In the genomic region with DNA sequence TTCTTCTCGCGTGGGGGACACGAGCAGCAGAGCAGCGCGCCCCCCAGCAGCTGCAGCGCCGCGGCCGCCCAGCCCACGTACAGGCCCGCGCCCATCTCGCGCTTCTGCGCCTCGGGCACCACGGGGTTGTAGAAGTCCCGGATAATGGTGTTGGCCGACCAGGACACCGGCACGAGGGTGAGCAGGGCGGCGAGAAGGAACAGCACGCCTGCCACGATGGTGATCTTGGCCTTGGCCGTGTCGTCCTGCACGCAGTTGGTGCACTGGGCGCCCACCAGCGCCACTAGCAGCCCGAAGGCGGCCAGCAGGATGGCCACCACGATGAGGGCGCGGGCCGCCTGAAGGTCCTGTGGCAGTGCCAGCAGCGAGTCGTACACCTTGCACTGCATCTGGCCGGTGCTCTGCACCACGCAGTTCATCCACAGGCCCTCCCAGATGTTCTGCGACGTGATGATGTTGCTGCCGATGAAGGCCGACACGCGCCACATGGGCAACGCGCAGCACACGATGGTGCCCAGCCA, we compare ENCODE assay signal across 1 cellular context.
TF ChIP-seq lines count a peak whose summit lies in the region.

No MANE protein-coding gene starts in this region.

TF ChIP-seq in GM23338, 12 proteins besides CTCF, POLR2A, EP300 and RAD21 (continued from another document):
- no peak for TF ChIP-seq ZNF462 (CRISPR knock-in tag; IDR thresholded peaks at IDR 0.05)
- no peak for TF ChIP-seq STAT1 (IDR thresholded peaks at IDR 0.05; ENCODE audit: unreplicated experiment)
- TF ChIP-seq NANOG (IDR thresholded peaks at IDR 0.05; ENCODE audit: borderline replicate concordance) = no peak
- TF ChIP-seq, protein P1, sequence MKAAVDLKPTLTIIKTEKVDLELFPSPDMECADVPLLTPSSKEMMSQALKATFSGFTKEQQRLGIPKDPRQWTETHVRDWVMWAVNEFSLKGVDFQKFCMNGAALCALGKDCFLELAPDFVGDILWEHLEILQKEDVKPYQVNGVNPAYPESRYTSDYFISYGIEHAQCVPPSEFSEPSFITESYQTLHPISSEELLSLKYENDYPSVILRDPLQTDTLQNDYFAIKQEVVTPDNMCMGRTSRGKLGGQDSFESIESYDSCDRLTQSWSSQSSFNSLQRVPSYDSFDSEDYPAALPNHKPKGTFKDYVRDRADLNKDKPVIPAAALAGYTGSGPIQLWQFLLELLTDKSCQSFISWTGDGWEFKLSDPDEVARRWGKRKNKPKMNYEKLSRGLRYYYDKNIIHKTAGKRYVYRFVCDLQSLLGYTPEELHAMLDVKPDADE (IDR thresholded peaks at IDR 0.05) = no peak
- no peak for TF ChIP-seq ZNF114 (CRISPR knock-in tag; IDR thresholded peaks at IDR 0.05)
- no peak for TF ChIP-seq EZH2phosphoT487 (IDR thresholded peaks at IDR 0.05; ENCODE audit: unreplicated experiment)
- no peak for TF ChIP-seq ZNF331 (CRISPR knock-in tag; IDR thresholded peaks at IDR 0.05; ENCODE audit: low read depth)
